ENCODE assay signal across 8 cellular contexts in the genomic region with DNA sequence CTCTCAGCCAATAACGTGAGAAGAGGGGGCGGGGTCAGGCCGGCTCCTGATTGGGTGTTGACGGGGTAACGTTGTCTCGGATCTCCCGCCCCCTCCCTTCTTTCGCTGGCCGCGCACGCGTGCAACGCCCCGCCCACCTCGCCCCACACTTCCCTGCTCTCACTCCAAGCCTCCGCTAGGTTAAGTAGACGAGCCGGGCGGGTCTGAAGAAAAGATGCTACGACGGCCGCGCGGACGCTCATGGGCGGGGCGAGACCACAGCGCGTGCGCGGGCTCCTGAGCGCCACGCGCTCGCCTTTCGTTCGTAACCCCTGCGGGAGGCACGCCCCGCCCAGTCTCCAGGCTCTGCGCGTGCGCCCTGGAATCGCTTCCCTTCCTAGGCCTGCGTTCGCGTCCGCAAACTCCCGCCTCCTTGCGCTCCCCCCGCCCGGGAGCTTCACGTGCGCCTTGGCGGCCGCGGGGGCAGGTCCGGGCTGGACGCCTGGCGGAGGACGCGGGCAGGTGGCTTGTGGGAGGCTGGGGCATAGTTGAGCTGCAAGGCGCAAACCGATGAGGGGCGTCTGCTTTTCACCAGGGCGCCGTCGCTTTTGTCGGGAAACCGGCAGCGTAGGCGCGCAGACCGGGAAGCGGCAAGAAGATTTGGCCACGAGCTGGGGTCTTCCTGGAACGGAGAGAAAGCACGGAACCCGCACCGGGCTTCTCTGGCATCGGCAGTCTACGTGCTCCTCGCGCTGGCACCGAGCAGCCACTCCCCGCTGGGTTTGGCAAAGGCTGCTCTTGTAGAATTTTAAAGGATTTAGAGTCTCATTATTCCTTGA. TPM values are rescaled to one million over a fixed set of nuclear protein-coding genes. Genes with fewer than 3 reads are reported as not detected.
A peak's percentile ranks its signal among the peaks of the same experiment; 100 is the strongest.
DNase-seq lines count a peak whose midpoint lies in the region; ATAC-seq, FAIRE-seq and TF ChIP-seq lines count a peak whose summit lies in the region.

No MANE protein-coding gene starts in this region.

- ATAC-seq in HG02763 (IDR thresholded peaks at IDR 0.05; ENCODE audit: unreplicated experiment) (peak; percentile 78), Right ventricle myocardium superior (ENCODE audit: poor library complexity) (peak; percentile 93), pancreas (peak; percentile 83 to 89 (median 86))
- peak; percentile 89 for ATAC-seq in activated naive CD8-positive, alpha-beta T cell treated with anti-CD3 and anti-CD28 coated beads, Interleukin-2, amount 50 U/mL, for 24 hours

- no peaks in the 10 kb centered on the region for H3K9me2 ChIP-seq in SU-DHL-6 (replicated peaks; ENCODE audit: insufficient read depth, low read length)

- H3K4me1 Mint-ChIP-seq in activated naive CD8-positive, alpha-beta T cell treated with anti-CD3 and anti-CD28 coated beads, Interleukin-2, amount 50 U/mL, for 24 hours = peaks cover 34% of the 10 kb centered on the region

- intact Hi-C loops in Right ventricle myocardium superior (cut with DNase I) (no loop called here), pancreas (cut with DNase I) (no loop called here), tibial artery (cut with DNase I; ENCODE audit: low total_unique reads) (loop anchor here (2.0 to 10.0 kb wide), 4 partner anchors 99 to 524 kb away; a partner anchor contains a TSS)

- no peaks in the 10 kb centered on the region for H3K9me3 Mint-ChIP-seq in activated naive CD8-positive, alpha-beta T cell treated with anti-CD3 and anti-CD28 coated beads, Interleukin-2, amount 50 U/mL, for 24 hours

- peak overlapping the region; percentile 84 for H3K4me3 Mint-ChIP-seq in activated naive CD8-positive, alpha-beta T cell treated with anti-CD3 and anti-CD28 coated beads, Interleukin-2, amount 50 U/mL, for 24 hours

- TF ChIP-seq CTCF in GM12875 (IDR thresholded peaks at IDR 0.05; ENCODE audit: borderline replicate concordance, insufficient read depth, low read depth, low read length) (no peak), SU-DHL-6 (IDR thresholded peaks at IDR 0.05; ENCODE audit: insufficient read depth, low read length, poor library complexity, severe bottlenecking) (no peak), pancreas (IDR thresholded peaks at IDR 0.05) (peak in 1 of 4 donors; percentile 34), tibial artery (IDR thresholded peaks at IDR 0.05) (peak; percentile 56 to 67)

- DNase-seq in NCI-H1417 (lab: John Stamatoyannopoulos, UW) (peak; percentile 99 to 100 (median 100)), Right ventricle myocardium superior (peak; percentile 100), pancreas (peak; percentile 99 to 100 (median 100)), tibial artery (peak; percentile 100)
- DNase-seq in activated naive CD8-positive, alpha-beta T cell treated with anti-CD3 and anti-CD28 coated beads, Interleukin-2, amount 50 U/mL, for 24 hours = peak; percentile 99

- peak; percentile 32 for FAIRE-seq in pancreas (lab: Jason Lieb, UNC)

- peak overlapping the region; percentile 90 for H3K4me3 ChIP-seq in GM12875 (ENCODE audit: low read depth, low read length)
- H3K4me3 ChIP-seq in SU-DHL-6 (ENCODE audit: insufficient read depth, low read length, poor library complexity, severe bottlenecking) = peak overlapping the region; percentile 74
- H3K4me3 ChIP-seq in pancreas = peak overlapping the region; percentile 58 to 78 (median 77)
- peak overlapping the region; percentile 89 to 97 for H3K4me3 ChIP-seq in tibial artery

- peak overlapping the region; percentile 69 for H3K4me2 ChIP-seq in SU-DHL-6 (ENCODE audit: low read depth, low read length, poor library complexity, severe bottlenecking)

- no peaks in the 10 kb centered on the region for H3K27me3 Mint-ChIP-seq in activated naive CD8-positive, alpha-beta T cell treated with anti-CD3 and anti-CD28 coated beads, Interleukin-2, amount 50 U/mL, for 24 hours

- H4K20me1 ChIP-seq in SU-DHL-6 (ENCODE audit: low read depth, low read length) = peaks cover 4% of the 10 kb centered on the region; the same call in 1 of the 2 replicates

- H3K4me1 ChIP-seq in pancreas = peaks cover 6 to 14% (median 9%) of the 10 kb centered on the region in 3 donors
- peaks cover 0 to 33% (median 15%) of the 10 kb centered on the region in 4 donors for H3K4me1 ChIP-seq in tibial artery

- H3K27ac ChIP-seq in SU-DHL-6 (ENCODE audit: low read depth, low read length) (peak overlapping the region; percentile 81), pancreas (peak overlapping the region; percentile 81 to 97 (median 92)), tibial artery (peak overlapping the region; percentile 95 to 96)

- peak overlapping the region; percentile 78 for H2AFZ ChIP-seq in SU-DHL-6 (ENCODE audit: low read depth, low read length, severe bottlenecking)

- 0% methylated on average over 72 to 86 of the region's 86 CpGs for WGBS in pancreas, 2 donors

- peaks cover 21% of the 10 kb centered on the region for H3K36me3 Mint-ChIP-seq in activated naive CD8-positive, alpha-beta T cell treated with anti-CD3 and anti-CD28 coated beads, Interleukin-2, amount 50 U/mL, for 24 hours (ENCODE audit: low read depth)

- peaks cover 40% of the 10 kb centered on the region for H3K79me2 ChIP-seq in SU-DHL-6 (ENCODE audit: insufficient read depth, low read length)

- peak overlapping the region; percentile 83 for H3K9ac ChIP-seq in SU-DHL-6 (ENCODE audit: low read length)

- H3F3A ChIP-seq in SU-DHL-6 (ENCODE audit: insufficient read depth) = no peaks in the 10 kb centered on the region

- peak overlapping the region; percentile 90 for H3K27ac Mint-ChIP-seq in activated naive CD8-positive, alpha-beta T cell treated with anti-CD3 and anti-CD28 coated beads, Interleukin-2, amount 50 U/mL, for 24 hours

- H3K27me3 ChIP-seq in SU-DHL-6 (ENCODE audit: low read length) = no peaks in the 10 kb centered on the region
- H3K27me3 ChIP-seq in pancreas = no peaks in the 10 kb centered on the region
- no peaks in the 10 kb centered on the region for H3K27me3 ChIP-seq in tibial artery

- H3K36me3 ChIP-seq in SU-DHL-6 (ENCODE audit: low read length) = 0 out of 2 replicates have a peak, but pooled peaks cover 7% of the 10 kb centered on the region
- no peaks in the 10 kb centered on the region for H3K36me3 ChIP-seq in pancreas
- H3K36me3 ChIP-seq in tibial artery = no peaks in the 10 kb centered on the region

- H3K9me3 ChIP-seq in SU-DHL-6 (ENCODE audit: insufficient read depth, low read length) = no peaks in the 10 kb centered on the region
- no peaks in the 10 kb centered on the region for H3K9me3 ChIP-seq in pancreas
- no peaks in the 10 kb centered on the region for H3K9me3 ChIP-seq in tibial artery

RNA-seq across cellular contexts. Expression of a gene that starts 0.5 kb away (rescaled TPM):
- 58.4 TPM for total RNA-seq in Right ventricle myocardium superior
- total RNA-seq in pancreas = 10 to 100 TPM; 20.6 to 48.4 (median 29.9) TPM
- polyA plus RNA-seq in pancreas = 10 to 100 TPM; 14.5 to 35.8 TPM

Comparison
In these comparisons a context has a peak if more than half of its experiments do, and no peak if none do; other contexts are left out.
1. Peak in every context shown above with its lines: DNase-seq, ATAC-seq, H3K4me3 ChIP-seq and H3K27ac ChIP-seq.
2. CTCF ChIP-seq: peak in tibial artery (2 of 2); none in GM12875 (single experiment) and SU-DHL-6 (single experiment).